In genomic region chr12:10430623-10431022, GRCh38 we compare ENCODE assay signal across 15 cellular contexts. TPM values are rescaled to one million over a fixed set of nuclear protein-coding genes. Genes with fewer than 3 reads are reported as not detected.
"Had no signal": no experiment of that assay in that cellular context is flagged by ENCODE, and none has a peak within 500 bp of the region (broad histone marks: within the 10 kb centered on the region; RNA-seq: fewer than 3 reads in every experiment).

No MANE protein-coding gene starts in this region.

RNA-seq across cellular contexts. Expression of gene KLRC2, which starts 5.2 kb away (rescaled TPM):
- total RNA-seq: activated B cell treated with CpG ODN at 0.5 μM for 24 hours; activated T-helper 1 cell treated with anti-CD3 and anti-CD28 coated beads, Interleukin-12 subunit alpha, Interleukin-12 subunit beta, Interleukin-2, Interleukin-4 antibody, amounts not matched to agents 30 ng/mL and 10 ng/mL and 1 ng/mL, durations not matched to agents 14 hours and 24 hours and 36 hours; ascending aorta; epithelial cell of proximal tubule; fibroblast of lung; renal cortical epithelial cell; smooth muscle cell had no signal
- polyA plus RNA-seq: adrenal gland; fibroblast of lung; naive thymus-derived CD4-positive, alpha-beta T cell; smooth muscle cell had no signal

RNA-seq across cellular contexts. Expression of gene KLRC3, which starts 10.2 kb away (rescaled TPM):
- total RNA-seq: activated B cell treated with CpG ODN at 0.5 μM for 24 hours; activated T-helper 1 cell treated with anti-CD3 and anti-CD28 coated beads, Interleukin-12 subunit alpha, Interleukin-12 subunit beta, Interleukin-2, Interleukin-4 antibody, amounts not matched to agents 30 ng/mL and 10 ng/mL and 1 ng/mL, durations not matched to agents 14 hours and 24 hours and 36 hours; adrenal gland; ascending aorta; epithelial cell of proximal tubule; fibroblast of lung; left lung; posterior vena cava; renal cortical epithelial cell; sciatic nerve; smooth muscle cell; subcutaneous adipose tissue had no signal
- polyA plus RNA-seq: fibroblast of lung; naive thymus-derived CD4-positive, alpha-beta T cell; smooth muscle cell had no signal

RNA-seq across cellular contexts. Expression of gene KLRC4, which starts 21.1 kb away (rescaled TPM):
- total RNA-seq: activated B cell treated with CpG ODN at 0.5 μM for 24 hours; activated T-helper 1 cell treated with anti-CD3 and anti-CD28 coated beads, Interleukin-12 subunit alpha, Interleukin-12 subunit beta, Interleukin-2, Interleukin-4 antibody, amounts not matched to agents 30 ng/mL and 10 ng/mL and 1 ng/mL, durations not matched to agents 14 hours and 24 hours and 36 hours; adrenal gland; ascending aorta; epithelial cell of proximal tubule; fibroblast of lung; osteoblast; posterior vena cava; renal cortical epithelial cell; smooth muscle cell had no signal
- polyA plus RNA-seq: fibroblast of lung; naive thymus-derived CD4-positive, alpha-beta T cell; smooth muscle cell had no signal

RNA-seq across cellular contexts. Expression of gene KLRC1, which starts 22.6 kb away (rescaled TPM):
- total RNA-seq: activated B cell treated with CpG ODN at 0.5 μM for 24 hours, ascending aorta, cerebellum, epithelial cell of proximal tubule, fibroblast of lung, osteoblast, sciatic nerve, smooth muscle cell had no signal
- polyA plus RNA-seq: fibroblast of lung, smooth muscle cell had no signal

RNA-seq across cellular contexts. Expression of gene KLRK1, which starts 40.8 kb away (rescaled TPM):
- total RNA-seq: activated T-helper 1 cell treated with anti-CD3 and anti-CD28 coated beads, Interleukin-12 subunit alpha, Interleukin-12 subunit beta, Interleukin-2, Interleukin-4 antibody, amounts not matched to agents 30 ng/mL and 10 ng/mL and 1 ng/mL, durations not matched to agents 14 hours and 24 hours and 36 hours; ascending aorta; epithelial cell of proximal tubule; fibroblast of lung; renal cortical epithelial cell; smooth muscle cell had no signal
- polyA plus RNA-seq: fibroblast of lung, smooth muscle cell had no signal
